In genomic region chr17:76735586-76736348, GRCh38 we compare ENCODE assay signal across 1 cellular context.
TF ChIP-seq lines count a peak whose summit lies in the region.

No MANE protein-coding gene starts in this region.

TF ChIP-seq in GM23338, 12 proteins besides CTCF, POLR2A, EP300 and RAD21 (continued from another document):
- TF ChIP-seq ZNF462 (CRISPR knock-in tag; IDR thresholded peaks at IDR 0.05) (no peak), ZNF114 (CRISPR knock-in tag; IDR thresholded peaks at IDR 0.05) (no peak)
